ENCODE assay signal across 1 cellular context in the genomic region with DNA sequence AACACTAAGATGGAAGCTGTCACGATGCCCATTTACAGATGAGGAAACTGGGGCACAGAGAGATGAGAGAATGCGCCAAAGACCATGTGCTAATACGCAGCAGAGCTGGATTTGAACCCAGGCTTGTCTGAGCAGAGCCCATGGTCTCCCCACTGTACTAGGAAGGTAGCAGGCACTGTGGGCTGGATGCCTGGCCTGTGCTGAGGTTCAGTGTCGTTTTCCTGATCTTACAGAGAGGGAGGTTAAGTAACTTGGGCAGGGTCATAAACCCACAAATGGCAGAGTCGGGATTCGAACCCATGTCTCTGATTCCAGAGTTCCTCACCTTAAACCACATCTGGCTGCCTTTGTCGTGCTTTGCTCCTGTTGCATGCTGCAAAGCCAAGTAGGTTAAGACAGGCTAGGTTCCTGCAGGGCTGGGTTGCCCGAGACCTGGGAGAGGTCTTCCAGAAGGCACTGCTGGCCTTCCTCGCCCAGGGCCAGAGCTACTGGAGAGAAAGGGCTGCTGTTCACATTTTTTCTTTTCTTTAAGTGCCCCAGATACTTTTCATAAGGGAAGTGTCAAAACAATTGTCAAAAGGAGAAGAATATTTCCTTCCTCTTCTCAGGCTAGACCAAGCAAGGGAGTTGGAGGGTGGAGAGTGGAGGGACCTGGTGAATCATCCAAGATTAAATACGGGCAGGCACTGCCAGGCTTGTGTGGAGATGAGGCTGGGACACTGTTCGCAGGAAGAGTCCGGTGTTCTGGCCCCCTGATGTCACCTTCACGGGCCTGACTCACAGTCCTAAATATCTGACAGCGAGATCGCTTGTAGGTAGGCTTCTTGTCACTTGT.
TF ChIP-seq lines count a peak whose summit lies in the region.

No MANE protein-coding gene starts in this region.

TF ChIP-seq in HCT116, 20 proteins besides CTCF, POLR2A, EP300 and RAD21 (continued from another document):
- TF ChIP-seq, protein P1, sequence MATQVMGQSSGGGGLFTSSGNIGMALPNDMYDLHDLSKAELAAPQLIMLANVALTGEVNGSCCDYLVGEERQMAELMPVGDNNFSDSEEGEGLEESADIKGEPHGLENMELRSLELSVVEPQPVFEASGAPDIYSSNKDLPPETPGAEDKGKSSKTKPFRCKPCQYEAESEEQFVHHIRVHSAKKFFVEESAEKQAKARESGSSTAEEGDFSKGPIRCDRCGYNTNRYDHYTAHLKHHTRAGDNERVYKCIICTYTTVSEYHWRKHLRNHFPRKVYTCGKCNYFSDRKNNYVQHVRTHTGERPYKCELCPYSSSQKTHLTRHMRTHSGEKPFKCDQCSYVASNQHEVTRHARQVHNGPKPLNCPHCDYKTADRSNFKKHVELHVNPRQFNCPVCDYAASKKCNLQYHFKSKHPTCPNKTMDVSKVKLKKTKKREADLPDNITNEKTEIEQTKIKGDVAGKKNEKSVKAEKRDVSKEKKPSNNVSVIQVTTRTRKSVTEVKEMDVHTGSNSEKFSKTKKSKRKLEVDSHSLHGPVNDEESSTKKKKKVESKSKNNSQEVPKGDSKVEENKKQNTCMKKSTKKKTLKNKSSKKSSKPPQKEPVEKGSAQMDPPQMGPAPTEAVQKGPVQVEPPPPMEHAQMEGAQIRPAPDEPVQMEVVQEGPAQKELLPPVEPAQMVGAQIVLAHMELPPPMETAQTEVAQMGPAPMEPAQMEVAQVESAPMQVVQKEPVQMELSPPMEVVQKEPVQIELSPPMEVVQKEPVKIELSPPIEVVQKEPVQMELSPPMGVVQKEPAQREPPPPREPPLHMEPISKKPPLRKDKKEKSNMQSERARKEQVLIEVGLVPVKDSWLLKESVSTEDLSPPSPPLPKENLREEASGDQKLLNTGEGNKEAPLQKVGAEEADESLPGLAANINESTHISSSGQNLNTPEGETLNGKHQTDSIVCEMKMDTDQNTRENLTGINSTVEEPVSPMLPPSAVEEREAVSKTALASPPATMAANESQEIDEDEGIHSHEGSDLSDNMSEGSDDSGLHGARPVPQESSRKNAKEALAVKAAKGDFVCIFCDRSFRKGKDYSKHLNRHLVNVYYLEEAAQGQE (IDR thresholded peaks at IDR 0.05; ENCODE audit: low read depth) = no peak
- no peak for TF ChIP-seq EZH2phosphoT487 (IDR thresholded peaks at IDR 0.05; ENCODE audit: borderline replicate concordance)
- TF ChIP-seq EZH2 (IDR thresholded peaks at IDR 0.05) = no peak
- TF ChIP-seq, protein P2, sequence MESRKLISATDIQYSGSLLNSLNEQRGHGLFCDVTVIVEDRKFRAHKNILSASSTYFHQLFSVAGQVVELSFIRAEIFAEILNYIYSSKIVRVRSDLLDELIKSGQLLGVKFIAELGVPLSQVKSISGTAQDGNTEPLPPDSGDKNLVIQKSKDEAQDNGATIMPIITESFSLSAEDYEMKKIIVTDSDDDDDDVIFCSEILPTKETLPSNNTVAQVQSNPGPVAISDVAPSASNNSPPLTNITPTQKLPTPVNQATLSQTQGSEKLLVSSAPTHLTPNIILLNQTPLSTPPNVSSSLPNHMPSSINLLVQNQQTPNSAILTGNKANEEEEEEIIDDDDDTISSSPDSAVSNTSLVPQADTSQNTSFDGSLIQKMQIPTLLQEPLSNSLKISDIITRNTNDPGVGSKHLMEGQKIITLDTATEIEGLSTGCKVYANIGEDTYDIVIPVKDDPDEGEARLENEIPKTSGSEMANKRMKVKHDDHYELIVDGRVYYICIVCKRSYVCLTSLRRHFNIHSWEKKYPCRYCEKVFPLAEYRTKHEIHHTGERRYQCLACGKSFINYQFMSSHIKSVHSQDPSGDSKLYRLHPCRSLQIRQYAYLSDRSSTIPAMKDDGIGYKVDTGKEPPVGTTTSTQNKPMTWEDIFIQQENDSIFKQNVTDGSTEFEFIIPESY (IDR thresholded peaks at IDR 0.05; ENCODE audit: extremely low read depth, insufficient replicate concordance, low read length) = no peak
- TF ChIP-seq, protein P3, sequence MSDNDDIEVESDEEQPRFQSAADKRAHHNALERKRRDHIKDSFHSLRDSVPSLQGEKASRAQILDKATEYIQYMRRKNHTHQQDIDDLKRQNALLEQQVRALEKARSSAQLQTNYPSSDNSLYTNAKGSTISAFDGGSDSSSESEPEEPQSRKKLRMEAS (IDR thresholded peaks at IDR 0.05) = no peak
- no peak for TF ChIP-seq YY1 (IDR thresholded peaks at IDR 0.05; ENCODE audit: extremely low read depth, insufficient replicate concordance, low read depth, low read length)
- TF ChIP-seq SRF (IDR thresholded peaks at IDR 0.05; ENCODE audit: low read depth) = no peak
